ENCODE assay signal across 15 cellular contexts in genomic region chr12:3820122-3820521, GRCh38. TPM values are rescaled to one million over a fixed set of nuclear protein-coding genes. Genes with fewer than 3 reads are reported as not detected.
A peak's percentile ranks its signal among the peaks of the same experiment; 100 is the strongest.
DNase-seq lines count a peak whose midpoint lies in the region; ATAC-seq and TF ChIP-seq lines count a peak whose summit lies in the region.
"Had no signal": no experiment of that assay in that cellular context is flagged by ENCODE, and none has a peak within 500 bp of the region (broad histone marks: within the 10 kb centered on the region; RNA-seq: fewer than 3 reads in every experiment).

No MANE protein-coding gene starts in this region.

- in situ Hi-C loops in mammary epithelial cell (cut with MboI; ENCODE audit: low sequenced_read_pairs in 2 of 2) = loop anchor here in 1 of 2 donors (25.0 kb wide), 1 partner anchor 683 kb away; no protein-coding TSS in a partner anchor

- H2AFZ ChIP-seq in mammary epithelial cell (ENCODE audit: low read depth, low read length) (no peak overlapping the region), osteoblast (ENCODE audit: low read length) (no peak overlapping the region)

- H3K27me3 ChIP-seq in mammary epithelial cell (ENCODE audit: insufficient read depth, low read length) = no peaks in the 10 kb centered on the region
- H3K27me3 ChIP-seq in osteoblast (ENCODE audit: insufficient read depth, low read length) = no peaks in the 10 kb centered on the region

- H3K27ac ChIP-seq in HEK293 (ENCODE audit: extremely low read depth, low read depth, low read length) = no peak overlapping the region
- H3K27ac ChIP-seq in mammary epithelial cell (ENCODE audit: insufficient read depth, low read depth, low read length) = no peak overlapping the region
- H3K27ac ChIP-seq in osteoblast (ENCODE audit: low read depth, low read length) = no peak overlapping the region

- CTCF ChIA-PET in HEK293 (lab: Yijun Ruan, JAX) = interaction anchor here (0.7 kb wide), 1 partner anchor 519 kb away, joined by 3 read pairs; no protein-coding TSS in a partner anchor
- CTCF ChIA-PET in mammary epithelial cell (lab: Charles Lee; ENCODE audit: low non-redundant PET) = no interaction called here

- dilution Hi-C loops in mammary epithelial cell (cut with HindIII; ENCODE audit: low sequenced_read_pairs) = loop anchor here (25.0 kb wide), 1 partner anchor 508 kb away; no protein-coding TSS in a partner anchor

- H3K79me2 ChIP-seq in mammary epithelial cell (ENCODE audit: insufficient read depth, low read length) (no peaks in the 10 kb centered on the region), osteoblast (ENCODE audit: insufficient read depth, low read length) (no peaks in the 10 kb centered on the region)

- H3K9ac ChIP-seq in mammary epithelial cell (ENCODE audit: insufficient read depth, low read length) = no peak overlapping the region

- H3K4me3 ChIP-seq in HEK293 (ENCODE audit: low read depth, low read length) (no peak overlapping the region), mammary epithelial cell (replicated peaks in 1 of 3; ENCODE audit: insufficient read depth in 1 of 3, low read depth in 2 of 3, low read length in 3 of 3) (no peak overlapping the region), osteoblast (ENCODE audit: insufficient read depth, low read length) (no peak overlapping the region)

- peaks cover 4 to 7% of the 10 kb centered on the region in 2 experiments; a peak in 2 of 3 replicates for H3K36me3 ChIP-seq in HEK293 (ENCODE audit: control insufficient read depth in 2 of 2, insufficient read depth in 1 of 2, low read length in 2 of 2)
- no peaks in the 10 kb centered on the region for H3K36me3 ChIP-seq in mammary epithelial cell (ENCODE audit: insufficient read depth, low read length)
- H3K36me3 ChIP-seq in osteoblast (ENCODE audit: insufficient read depth, low read length) = no peaks in the 10 kb centered on the region

- BruUV-seq in mammary epithelial cell (replicated peaks; lab: Mats Ljungman, UMichigan) = no TSS peak

- no peak for ATAC-seq in GM21825 (IDR thresholded peaks at IDR 0.05; ENCODE audit: unreplicated experiment)
- ATAC-seq: natural killer cell treated with Interleukin-12 subunit alpha and Interleukin-12 subunit beta and Interleukin-15 and Interleukin-18, amount 100 ng/mL, for 72 hours had no signal

- 49% methylated on average over 3 of the region's 3 CpGs for WGBS in mammary epithelial cell (ENCODE audit: low coverage, missing lambda C conversion rate)

- POLR2A ChIA-PET in HEK293 (lab: Yijun Ruan, JAX) = no interaction called here

- no peaks in the 10 kb centered on the region for H3K9me3 ChIP-seq in HEK293 (ENCODE audit: control insufficient read depth, insufficient read depth, low read depth, low read length)
- no peaks in the 10 kb centered on the region for H3K9me3 ChIP-seq in mammary epithelial cell (replicated peaks; ENCODE audit: insufficient read depth, low read length)
- no peaks in the 10 kb centered on the region for H3K9me3 ChIP-seq in osteoblast (ENCODE audit: low read depth, low read length)

- no peaks in the 10 kb centered on the region for H3K4me1 ChIP-seq in HEK293 (ENCODE audit: control insufficient read depth, insufficient read depth, low read length)
- peaks cover 4% of the 10 kb centered on the region for H3K4me1 ChIP-seq in mammary epithelial cell (ENCODE audit: insufficient read depth, low read length)
- no peaks in the 10 kb centered on the region for H3K4me1 ChIP-seq in osteoblast (ENCODE audit: insufficient read depth, low read length)

- H3K4me2 ChIP-seq in mammary epithelial cell (ENCODE audit: insufficient read depth, low read depth, low read length) (no peak overlapping the region), osteoblast (ENCODE audit: insufficient read depth, low read length) (no peak overlapping the region)

- no peak for TF ChIP-seq CTCF in HEK293 (tag by site-specific recombination; IDR thresholded peaks at IDR 0.05)
- no peak for TF ChIP-seq CTCF in mammary epithelial cell (conservative IDR thresholded peaks at IDR 0.05 in 1 of 2, IDR thresholded peaks at IDR 0.05 in 1 of 2; ENCODE audit: extremely low read depth in 1 of 2, insufficient read depth in 1 of 2, low read depth in 1 of 2, low read length in 2 of 2)
- TF ChIP-seq CTCF in osteoblast (IDR thresholded peaks at IDR 0.05; ENCODE audit: extremely low read depth, low read depth, low read length) = no peak

- H4K20me1 ChIP-seq in mammary epithelial cell (ENCODE audit: insufficient read depth, low read length) (no peaks in the 10 kb centered on the region), osteoblast (ENCODE audit: insufficient read depth, low read length) (no peaks in the 10 kb centered on the region)

- intact Hi-C loops in mammary epithelial cell (cut with micrococcal nuclease) = no loop called here

- peak; percentile 31 for DNase-seq in COLO829 (ENCODE audit: low spot score)
- DNase-seq in mammary epithelial cell = peak; percentile 36
- DNase-seq in lung microvascular endothelial cell (ENCODE audit: low read depth in 2 of 2) = peak; percentile 5 to 43
- DNase-seq in SHP77 treated with DMSO at 0.1 percent for 48 hours (lab: John Stamatoyannopoulos, UW) = no peak
- DNase-seq in osteoblast (ENCODE audit: insufficient read length, low spot score, missing footprints) = no peak
- no peak for DNase-seq in NOMO-1 treated with dmso at 0.1 percent for 144 hours (lab: John Stamatoyannopoulos, UW; ENCODE audit: unreplicated experiment)
- DNase-seq: activated CD8-positive, alpha-beta memory T cell treated with anti-CD3 and anti-CD28 coated beads, Interleukin-2, amount 50 U/mL, for 48 hours; amniotic stem cell; CD4-positive, alpha-beta T cell; left cardiac atrium; NCI-H1694 treated with DMSO at 0.1 percent for 48 hours; NCI-H748 treated with DMSO at 0.1 percent for 48 hours had no signal

TF ChIP-seq in HEK293, 187 proteins besides CTCF, POLR2A, EP300 and RAD21:
- TF ChIP-seq ZBTB21 (tag by site-specific recombination; IDR thresholded peaks at IDR 0.05) (peak; percentile 65), ZNF366 (tag by site-specific recombination; conservative IDR thresholded peaks at IDR 0.05) (peak; percentile 65), ZNF433 (tag by site-specific recombination; IDR thresholded peaks at IDR 0.05; ENCODE audit: low read depth) (no peak), ZNF266 (tag by site-specific recombination; IDR thresholded peaks at IDR 0.05; ENCODE audit: low read depth) (no peak), ZNF24 (tag by site-specific recombination; IDR thresholded peaks at IDR 0.05) (no peak), ZNF580 (tag by site-specific recombination; IDR thresholded peaks at IDR 0.05) (no peak), ZNF629 (tag by site-specific recombination; IDR thresholded peaks at IDR 0.05) (peak; percentile 77), ZFHX2 (tag by site-specific recombination; conservative IDR thresholded peaks at IDR 0.05) (no peak), KLF8 (tag by site-specific recombination; IDR thresholded peaks at IDR 0.05) (0 out of 2 replicates have a peak, but pooled peaks have one; percentile 27), BCL11B (tag by site-specific recombination; IDR thresholded peaks at IDR 0.05; ENCODE audit: low read depth) (no peak), ZXDB (tag by site-specific recombination; IDR thresholded peaks at IDR 0.05) (no peak)
- TF ChIP-seq, protein P1, sequence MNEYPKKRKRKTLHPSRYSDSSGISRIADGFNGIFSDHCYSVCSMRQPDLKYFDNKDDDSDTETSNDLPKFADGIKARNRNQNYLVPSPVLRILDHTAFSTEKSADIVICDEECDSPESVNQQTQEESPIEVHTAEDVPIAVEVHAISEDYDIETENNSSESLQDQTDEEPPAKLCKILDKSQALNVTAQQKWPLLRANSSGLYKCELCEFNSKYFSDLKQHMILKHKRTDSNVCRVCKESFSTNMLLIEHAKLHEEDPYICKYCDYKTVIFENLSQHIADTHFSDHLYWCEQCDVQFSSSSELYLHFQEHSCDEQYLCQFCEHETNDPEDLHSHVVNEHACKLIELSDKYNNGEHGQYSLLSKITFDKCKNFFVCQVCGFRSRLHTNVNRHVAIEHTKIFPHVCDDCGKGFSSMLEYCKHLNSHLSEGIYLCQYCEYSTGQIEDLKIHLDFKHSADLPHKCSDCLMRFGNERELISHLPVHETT (tag by site-specific recombination; IDR thresholded peaks at IDR 0.05) = 0 out of 2 replicates have a peak, but pooled peaks have one; percentile 60

RNA-seq across cellular contexts. Expression of gene PARP11, which starts 53.1 kb away (rescaled TPM):
- total RNA-seq in mammary epithelial cell (10 to 100 TPM in 1 of 2 donors, 1 to 10 TPM in 1; 8.5 to 10.6 TPM), lung microvascular endothelial cell (3.5 and 6.5 TPM in 2 replicates), osteoblast (9.4 and 10.3 TPM in 2 replicates)
- 3.6 TPM for polyA plus RNA-seq in mammary epithelial cell
- 1.1 TPM for polyA minus RNA-seq in mammary epithelial cell

Comparison
In these comparisons a context has a peak if more than half of its experiments do, and no peak if none do; other contexts are left out.
1. DNase-seq: peak in COLO829 (single experiment), mammary epithelial cell (single experiment) and lung microvascular endothelial cell (2 of 2); none in SHP77 treated with DMSO at 0.1 percent for 48 hours (single experiment), osteoblast (single experiment) and NOMO-1 treated with dmso at 0.1 percent for 144 hours (single experiment).